29 cellular contexts compared by ENCODE assay signal in the genomic region with DNA sequence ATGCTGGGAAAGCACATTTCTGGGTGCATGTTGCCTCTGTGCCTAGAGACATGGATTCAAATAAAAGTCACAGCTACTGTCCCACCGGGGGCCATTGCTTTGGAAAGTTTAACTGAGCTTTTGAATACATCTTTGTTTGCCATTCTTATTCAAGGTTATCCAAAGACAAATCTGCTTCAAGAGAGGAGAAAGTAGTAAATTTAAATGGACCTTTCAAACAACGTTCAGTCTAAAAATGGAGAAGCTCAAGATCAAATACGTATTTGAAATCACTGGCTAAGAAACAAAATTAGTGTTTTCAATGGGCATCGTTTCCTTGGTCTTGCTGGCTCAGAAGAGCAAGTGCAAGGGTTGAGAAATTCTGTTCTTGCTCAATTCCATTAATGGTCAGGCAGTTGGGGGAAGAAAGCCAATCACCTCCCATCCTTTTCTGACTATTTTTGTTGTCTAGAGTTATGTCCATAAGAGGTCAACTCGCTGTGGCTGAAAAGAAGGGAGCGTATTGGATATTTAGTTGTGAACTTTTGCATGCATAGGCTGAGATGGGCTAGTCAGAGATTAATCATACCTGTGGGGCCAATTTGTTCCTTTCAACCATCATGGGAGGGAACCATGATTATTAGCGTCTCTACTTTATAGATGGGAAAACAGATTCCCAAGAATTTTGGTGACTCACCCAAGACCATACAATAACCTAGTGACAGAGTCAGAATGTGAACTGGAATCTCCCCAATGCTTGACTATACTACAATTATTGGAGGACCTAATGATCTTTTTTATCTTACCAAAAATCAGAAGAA.
DNase-seq lines count a peak whose midpoint lies in the region; ATAC-seq and TF ChIP-seq lines count a peak whose summit lies in the region.
"Had no signal": no experiment of that assay in that cellular context is flagged by ENCODE, and none has a peak within 500 bp of the region (broad histone marks: within the 10 kb centered on the region; RNA-seq: fewer than 3 reads in every experiment).

No MANE protein-coding gene starts in this region.

- H3K4ac ChIP-seq in mesendoderm (ENCODE audit: low read depth, low read length) = no peak overlapping the region

- H3K23ac ChIP-seq in mesendoderm (ENCODE audit: low read length) = no peak overlapping the region

- H3K4me3 Mint-ChIP-seq in effector memory CD8-positive, alpha-beta T cell = no peak overlapping the region
- H3K4me3 Mint-ChIP-seq: activated T-cell treated with anti-CD3 and anti-CD28 coated beads, Interleukin-2, amount 50 U/mL, for 24 hours; dendritic cell treated with granulocyte-macrophage colony-stimulating factor and Interleukin-4, amounts not matched to agents 40 ng/mL and 50 ng/mL, for 4 days; GM23338; HFFc6; IgD-negative memory B cell had no signal

- no peak overlapping the region for H3K27ac Mint-ChIP-seq in effector memory CD8-positive, alpha-beta T cell
- H3K27ac Mint-ChIP-seq: activated T-cell treated with anti-CD3 and anti-CD28 coated beads, Interleukin-2, amount 50 U/mL, for 24 hours; dendritic cell treated with granulocyte-macrophage colony-stimulating factor and Interleukin-4, amounts not matched to agents 40 ng/mL and 50 ng/mL, for 4 days; GM23338; HFFc6; IgD-negative memory B cell had no signal

- no peaks in the 10 kb centered on the region for H4K20me1 ChIP-seq in PC-9 (ENCODE audit: insufficient read depth)

- H3K4me1 ChIP-seq in PC-9 (replicated peaks; ENCODE audit: insufficient read depth) = peaks cover 34% of the 10 kb centered on the region
- peaks cover 9% of the 10 kb centered on the region for H3K4me1 ChIP-seq in mesendoderm (ENCODE audit: control insufficient read depth, low read depth, low read length)
- H3K4me1 ChIP-seq: adrenal gland had no signal

- H4K5ac ChIP-seq in mesendoderm (ENCODE audit: low read length) = no peak overlapping the region

- H3K9me3 ChIP-seq in PC-9 (ENCODE audit: insufficient read depth, low read depth) = no peaks in the 10 kb centered on the region
- H3K9me3 ChIP-seq: adrenal gland, heart left ventricle had no signal

- no peak overlapping the region for H3K18ac ChIP-seq in mesendoderm (ENCODE audit: low read length)

- no peak overlapping the region for H3K56ac ChIP-seq in mesendoderm (ENCODE audit: low read length)

- no CpG with 5 or more reads among the region's 7 CpGs for WGBS in mesendoderm (ENCODE audit: extremely low coverage, insufficient coverage, low lambda C conversion rate)

- H3K27me3 Mint-ChIP-seq in effector memory CD8-positive, alpha-beta T cell = peaks cover 0 to 45% of the 10 kb centered on the region in 2 donors
- H3K27me3 Mint-ChIP-seq: dendritic cell treated with granulocyte-macrophage colony-stimulating factor and Interleukin-4, amounts not matched to agents 40 ng/mL and 50 ng/mL, for 4 days; IgD-negative memory B cell had no signal

- H3F3A ChIP-seq in PC-9 (ENCODE audit: insufficient read depth, low read depth) = peaks cover 9% of the 10 kb centered on the region; the same call in 1 of the 2 replicates

- POLR2A ChIA-PET in PC-9 (lab: Charles Lee; ENCODE audit: unreplicated experiment) = no interaction called here

- no peak overlapping the region for H2AK5ac ChIP-seq in mesendoderm (ENCODE audit: low read length)

- H3K9me3 Mint-ChIP-seq in effector memory CD8-positive, alpha-beta T cell = no peaks in the 10 kb centered on the region
- H3K9me3 Mint-ChIP-seq: activated T-cell treated with anti-CD3 and anti-CD28 coated beads, Interleukin-2, amount 50 U/mL, for 24 hours; dendritic cell treated with granulocyte-macrophage colony-stimulating factor and Interleukin-4, amounts not matched to agents 40 ng/mL and 50 ng/mL, for 4 days; GM23338; HFFc6 had no signal

- H3K27me3 ChIP-seq in PC-9 (ENCODE audit: insufficient read depth, low read depth) = no peaks in the 10 kb centered on the region
- no peaks in the 10 kb centered on the region for H3K27me3 ChIP-seq in mesendoderm (ENCODE audit: insufficient read depth, low read length, poor library complexity)
- H3K27me3 ChIP-seq: adrenal gland, cardiac muscle cell, heart left ventricle had no signal

- intact Hi-C loops in PC-9 (cut with micrococcal nuclease; ENCODE audit: unreplicated experiment) = loop anchor here (1.0 kb wide), 1 partner anchor 21 kb away; no protein-coding TSS in a partner anchor

- CTCF ChIA-PET in PC-9 (lab: Charles Lee) = no interaction called here

- H3K4me2 ChIP-seq in PC-9 (no peak overlapping the region), mesendoderm (ENCODE audit: low read length) (no peak overlapping the region)
- H3K4me2 ChIP-seq: GM23338, smooth muscle cell had no signal

- H4K8ac ChIP-seq in mesendoderm (ENCODE audit: low read depth, low read length) = no peak overlapping the region

- no peaks in the 10 kb centered on the region for H3K9me2 ChIP-seq in PC-9 (ENCODE audit: insufficient read depth)

- H2AFZ ChIP-seq in PC-9 = no peak overlapping the region
- H2AFZ ChIP-seq: GM23338 had no signal

- no peaks in the 10 kb centered on the region for H3K79me1 ChIP-seq in mesendoderm (ENCODE audit: low read length)

- no peaks in the 10 kb centered on the region for H3K36me3 Mint-ChIP-seq in effector memory CD8-positive, alpha-beta T cell (ENCODE audit: insufficient read depth)
- H3K36me3 Mint-ChIP-seq: IgD-negative memory B cell had no signal

- H3K4me3 ChIP-seq in PC-9 (no peak overlapping the region), coronary artery (no peak overlapping the region), mesendoderm (ENCODE audit: low read length) (no peak overlapping the region)
- H3K4me3 ChIP-seq: adrenal gland, cardiac muscle cell, GM23338, heart left ventricle, smooth muscle cell had no signal

- BruUV-seq in PC-9 (replicated peaks; lab: Mats Ljungman, UMichigan) = no TSS peak

- H3K79me2 ChIP-seq in PC-9 (ENCODE audit: low read depth) = no peaks in the 10 kb centered on the region
- H3K79me2 ChIP-seq in mesendoderm (ENCODE audit: control insufficient read depth, insufficient read depth, low read length) = no peaks in the 10 kb centered on the region

- H2BK5ac ChIP-seq in mesendoderm (ENCODE audit: low read length) = no peak overlapping the region

- peak overlapping the region; percentile 25 for H2BK15ac ChIP-seq in mesendoderm (replicated peaks; ENCODE audit: low read depth)

- H3K4me1 Mint-ChIP-seq in effector memory CD8-positive, alpha-beta T cell (ENCODE audit: low read depth in 2 of 2) = no peaks in the 10 kb centered on the region
- H3K4me1 Mint-ChIP-seq: IgD-negative memory B cell had no signal

- DNase-seq in Ammon's horn (ENCODE audit: low spot score) (peak; percentile 21), PC-9 (peak in 1 of 2 experiments; percentile 71), coronary artery (ENCODE audit: low spot score) (no peak), mesendoderm (no peak), D341Med (ENCODE audit: low spot score) (no peak), NCI-H2171 treated with DMSO at 0.1 percent for 48 hours (lab: John Stamatoyannopoulos, UW) (no peak)
- DNase-seq in effector memory CD8-positive, alpha-beta T cell = no peak
- DNase-seq: ACHN; activated CD4-positive, alpha-beta T cell treated with anti-CD3 and anti-CD28 coated beads for 1 hour; activated CD8-positive, alpha-beta memory T cell treated with anti-CD3 and anti-CD28 coated beads for 24 hours; activated naive CD4-positive, alpha-beta T cell; activated T-cell treated with anti-CD3 and anti-CD28 coated beads, Interleukin-2, amount 50 U/mL, for 24 hours; adrenal gland; heart left ventricle; HFFc6; left cardiac atrium; mesenchymal stem cell; NCI-H1105; NCI-H2029 treated with DMSO at 0.1 percent for 48 hours; NCI-H446; stimulated activated CD4-positive, alpha-beta T cell treated with anti-CD3 and anti-CD28 coated beads, Interleukin-2, amount 100 ng/mL, for 24 hours; T-helper 1 cell had no signal

- TF ChIP-seq CTCF in PC-9 (conservative IDR thresholded peaks at IDR 0.05) = no peak
- no peak for TF ChIP-seq CTCF in coronary artery (IDR thresholded peaks at IDR 0.05)

- H3K36me3 ChIP-seq in PC-9 (ENCODE audit: low read depth) = no peaks in the 10 kb centered on the region
- H3K36me3 ChIP-seq in mesendoderm (ENCODE audit: control insufficient read depth, insufficient read depth, low read length) = no peaks in the 10 kb centered on the region
- H3K36me3 ChIP-seq: adrenal gland, cardiac muscle cell, heart left ventricle had no signal

- H3K27ac ChIP-seq in PC-9 = peak overlapping the region; percentile 41
- peak overlapping the region; percentile 21 to 27 for H3K27ac ChIP-seq in coronary artery
- H3K27ac ChIP-seq in mesendoderm (ENCODE audit: low read depth, low read length) = no peak overlapping the region
- H3K27ac ChIP-seq: adrenal gland, C4-2B, cardiac muscle cell had no signal

- no peak overlapping the region for H3K9ac ChIP-seq in mesendoderm (ENCODE audit: low read length)

- ATAC-seq in effector memory CD8-positive, alpha-beta T cell (replicated peaks) = no peak
- ATAC-seq in HG02759 (IDR thresholded peaks at IDR 0.05; ENCODE audit: unreplicated experiment) = no peak
- ATAC-seq: GM23338, heart left ventricle, left cardiac atrium had no signal

- no peak overlapping the region for H2BK120ac ChIP-seq in mesendoderm (ENCODE audit: low read depth, low read length)
